In the genomic region with DNA sequence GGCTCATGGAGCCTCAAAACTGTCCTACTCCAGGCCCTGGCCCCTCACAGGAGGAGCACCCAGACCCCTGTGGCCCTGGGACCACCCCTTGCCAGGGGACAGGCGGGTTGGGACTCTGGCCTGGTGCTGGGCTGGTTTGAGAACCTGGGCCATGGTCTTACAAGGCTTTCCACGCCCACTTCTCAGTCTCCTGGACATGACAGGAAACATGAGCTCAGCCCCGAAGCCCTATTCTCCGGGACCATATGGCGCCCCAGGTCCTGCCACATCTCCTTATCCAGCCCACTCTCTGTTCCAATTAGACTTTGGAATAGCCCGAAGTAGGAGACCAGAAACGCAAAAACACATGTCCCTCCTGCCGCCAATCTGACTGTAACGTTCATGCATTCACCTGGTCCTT, we compare ENCODE assay signal across 17 cellular contexts. TPM values are rescaled to one million over a fixed set of nuclear protein-coding genes. Genes with fewer than 3 reads are reported as not detected.
DNase-seq lines count a peak whose midpoint lies in the region; ATAC-seq and TF ChIP-seq lines count a peak whose summit lies in the region.
"Had no signal": no experiment of that assay in that cellular context is flagged by ENCODE, and none has a peak within 500 bp of the region (broad histone marks: within the 10 kb centered on the region; RNA-seq: fewer than 3 reads in every experiment).

No MANE protein-coding gene starts in this region.

- H3K27me3 Mint-ChIP-seq in activated CD4-positive, alpha-beta T cell treated with anti-CD3 and anti-CD28 coated beads for 36 hours, result no peaks in the 10 kb centered on the region
- H3K27me3 Mint-ChIP-seq in natural killer cell (ENCODE audit: low read depth in 2 of 2), result no peaks in the 10 kb centered on the region
- H3K27me3 Mint-ChIP-seq in natural killer cell treated with Interleukin-12 subunit alpha and Interleukin-12 subunit beta and Interleukin-15 and Interleukin-18, amount 100 ng/mL, for 72 hours, result no peaks in the 10 kb centered on the region
- peaks cover 24% of the 10 kb centered on the region for H3K27me3 Mint-ChIP-seq in endothelial cell (ENCODE audit: unreplicated experiment)

- H3K4me3 Mint-ChIP-seq in activated CD4-positive, alpha-beta T cell treated with anti-CD3 and anti-CD28 coated beads for 36 hours, result no peak overlapping the region
- H3K4me3 Mint-ChIP-seq in natural killer cell (no peak overlapping the region), endothelial cell (ENCODE audit: unreplicated experiment) (no peak overlapping the region)
- no peak overlapping the region for H3K4me3 Mint-ChIP-seq in natural killer cell treated with Interleukin-12 subunit alpha and Interleukin-12 subunit beta and Interleukin-15 and Interleukin-18, amount 100 ng/mL, for 72 hours

- no peak for ATAC-seq in activated CD4-positive, alpha-beta T cell treated with anti-CD3 and anti-CD28 coated beads for 36 hours
- no peak for ATAC-seq in natural killer cell
- ATAC-seq in natural killer cell treated with Interleukin-12 subunit alpha and Interleukin-12 subunit beta and Interleukin-15 and Interleukin-18, amount 100 ng/mL, for 72 hours, result no peak
- no peak for ATAC-seq in GM19397 (IDR thresholded peaks at IDR 0.05; ENCODE audit: unreplicated experiment)
- ATAC-seq: Panc1 had no signal

- no peaks in the 10 kb centered on the region for H3K9me3 Mint-ChIP-seq in activated CD4-positive, alpha-beta T cell treated with anti-CD3 and anti-CD28 coated beads for 36 hours (ENCODE audit: low read depth)
- H3K9me3 Mint-ChIP-seq in natural killer cell (no peaks in the 10 kb centered on the region), endothelial cell (ENCODE audit: unreplicated experiment) (no peaks in the 10 kb centered on the region)
- H3K9me3 Mint-ChIP-seq in natural killer cell treated with Interleukin-12 subunit alpha and Interleukin-12 subunit beta and Interleukin-15 and Interleukin-18, amount 100 ng/mL, for 72 hours, result no peaks in the 10 kb centered on the region

- H3K4me1 Mint-ChIP-seq in activated CD4-positive, alpha-beta T cell treated with anti-CD3 and anti-CD28 coated beads for 36 hours, result no peaks in the 10 kb centered on the region
- peaks cover 5 to 14% of the 10 kb centered on the region in 2 donors for H3K4me1 Mint-ChIP-seq in natural killer cell
- H3K4me1 Mint-ChIP-seq in natural killer cell treated with Interleukin-12 subunit alpha and Interleukin-12 subunit beta and Interleukin-15 and Interleukin-18, amount 100 ng/mL, for 72 hours (ENCODE audit: low read depth in 2 of 2), result peaks cover 0 to 6% of the 10 kb centered on the region in 2 donors
- H3K4me1 Mint-ChIP-seq in endothelial cell (ENCODE audit: unreplicated experiment), result no peaks in the 10 kb centered on the region

- no peak overlapping the region for H3K27ac Mint-ChIP-seq in activated CD4-positive, alpha-beta T cell treated with anti-CD3 and anti-CD28 coated beads for 36 hours
- peak overlapping the region; percentile 2 to 38 for H3K27ac Mint-ChIP-seq in natural killer cell
- no peak overlapping the region for H3K27ac Mint-ChIP-seq in natural killer cell treated with Interleukin-12 subunit alpha and Interleukin-12 subunit beta and Interleukin-15 and Interleukin-18, amount 100 ng/mL, for 72 hours
- H3K27ac Mint-ChIP-seq in endothelial cell (ENCODE audit: unreplicated experiment), result peak overlapping the region; percentile 16

- CTCF ChIA-PET in activated CD4-positive, alpha-beta T cell treated with anti-CD3 and anti-CD28 coated beads for 36 hours (lab: Charles Lee), result no interaction called here

- POLR2A ChIA-PET in activated CD4-positive, alpha-beta T cell treated with anti-CD3 and anti-CD28 coated beads for 36 hours (lab: Charles Lee), result no interaction called here

- no peak for TF ChIP-seq CTCF in natural killer cell (IDR thresholded peaks at IDR 0.05)
- no peak for TF ChIP-seq CTCF in endothelial cell (IDR thresholded peaks at IDR 0.05; ENCODE audit: unreplicated experiment)

- intact Hi-C loops in activated CD4-positive, alpha-beta T cell treated with anti-CD3 and anti-CD28 coated beads for 36 hours (cut with DNase I, micrococcal nuclease), result no loop called here
- intact Hi-C loops in natural killer cell (cut with micrococcal nuclease), result no loop called here

- peaks cover 25% of the 10 kb centered on the region for H3K36me3 Mint-ChIP-seq in activated CD4-positive, alpha-beta T cell treated with anti-CD3 and anti-CD28 coated beads for 36 hours (ENCODE audit: low read depth)
- H3K36me3 Mint-ChIP-seq in natural killer cell, result peaks cover 7% of the 10 kb centered on the region
- peaks cover 5% of the 10 kb centered on the region for H3K36me3 Mint-ChIP-seq in natural killer cell treated with Interleukin-12 subunit alpha and Interleukin-12 subunit beta and Interleukin-15 and Interleukin-18, amount 100 ng/mL, for 72 hours
- peaks cover 4% of the 10 kb centered on the region for H3K36me3 Mint-ChIP-seq in endothelial cell (ENCODE audit: low read depth, unreplicated experiment)

- DNase-seq in activated CD4-positive, alpha-beta T cell treated with anti-CD3 and anti-CD28 coated beads for 36 hours, result peak; percentile 2
- DNase-seq in activated CD4-positive, alpha-beta T cell treated with anti-CD3 and anti-CD28 coated beads for 1 hour, result no peak
- DNase-seq in natural killer cell (no peak), endothelial cell (ENCODE audit: low spot score) (no peak), hippocampal formation (lab: John Stamatoyannopoulos, UW) (no peak), HT-29 (ENCODE audit: low spot score) (no peak)
- DNase-seq in natural killer cell treated with Interleukin-12 subunit alpha and Interleukin-12 subunit beta and Interleukin-15 and Interleukin-18, amount 100 ng/mL, for 72 hours (ENCODE audit: low spot score), result no peak
- DNase-seq: 8988T, H7, IMR-90, Karpas-422, NCI-H1417 treated with DMSO at 0.1 percent for 48 hours, NCI-H187 treated with DMSO at 0.1 percent for 48 hours, NCI-H345, NCI-H526 treated with DMSO at 0.1 percent for 48 hours had no signal

RNA-seq across cellular contexts. Expression of gene KCNAB2, which starts 47.9 kb away (rescaled TPM):
- 100 to 1,000 TPM; 231 to 258 TPM for total RNA-seq in activated CD4-positive, alpha-beta T cell treated with anti-CD3 and anti-CD28 coated beads for 36 hours
- total RNA-seq in natural killer cell (100 to 1,000 TPM; 387 to 749 (median 430) TPM), endothelial cell (ENCODE audit: unreplicated experiment) (4.1 TPM)
- 100 to 1,000 TPM; 157 to 360 TPM for total RNA-seq in natural killer cell treated with Interleukin-12 subunit alpha and Interleukin-12 subunit beta and Interleukin-15 and Interleukin-18, amount 100 ng/mL, for 72 hours
- 3.9 and 4.7 TPM in 2 replicates for total RNA-seq in HT-29 (2014; rRNA removed; shearing (Covaris generic))

Comparison
In these comparisons a context has a peak if more than half of its experiments do, and no peak if none do; other contexts are left out.
1. H3K27ac Mint-ChIP-seq: peak in natural killer cell (2 of 2) and endothelial cell (single experiment); none in activated CD4-positive, alpha-beta T cell treated with anti-CD3 and anti-CD28 coated beads for 36 hours (single experiment) and natural killer cell treated with Interleukin-12 subunit alpha and Interleukin-12 subunit beta and Interleukin-15 and Interleukin-18, amount 100 ng/mL, for 72 hours (0 of 2).
2. RNA of gene KCNAB2, which starts 47.9 kb away (total RNA-seq): 387 to 749 TPM in natural killer cell, 157 to 360 TPM in natural killer cell treated with Interleukin-12 subunit alpha and Interleukin-12 subunit beta and Interleukin-15 and Interleukin-18, amount 100 ng/mL, for 72 hours and 231 to 258 TPM in activated CD4-positive, alpha-beta T cell treated with anti-CD3 and anti-CD28 coated beads for 36 hours; 4.1 TPM in endothelial cell (single experiment) and 3.9 to 4.7 TPM in HT-29; every median in the first group is over 10 times any median in the second.